ENCODE assay signal across 19 cellular contexts in genomic region chr19:19508217-19508616, GRCh38. TPM values are rescaled to one million over a fixed set of nuclear protein-coding genes. Genes with fewer than 3 reads are reported as not detected.
DNase-seq lines count a peak whose midpoint lies in the region; ATAC-seq and TF ChIP-seq lines count a peak whose summit lies in the region.
"Had no signal": no experiment of that assay in that cellular context is flagged by ENCODE, and none has a peak within 500 bp of the region (broad histone marks: within the 10 kb centered on the region; RNA-seq: fewer than 3 reads in every experiment).

No MANE protein-coding gene starts in this region.

- CTCF ChIA-PET in MCF 10A (lab: Yijun Ruan, JAX): interaction anchor here (0.6 to 4.5 kb wide), 2 partner anchors 18 to 1877 kb away, joined by 3 to 32 read pairs; no protein-coding TSS in a partner anchor

- intact Hi-C loops in MCF 10A (cut with micrococcal nuclease): no loop called here

- H3K4me3 ChIP-seq in GM23338 (no peak overlapping the region), neuronal stem cell (ENCODE audit: low read length in 2 of 2) (no peak overlapping the region)
- H3K4me3 ChIP-seq: MG63 had no signal

- no peak overlapping the region for H3K9ac ChIP-seq in neuronal stem cell (ENCODE audit: low read depth, low read length, poor library complexity)

- H3F3A ChIP-seq in GM23338 (replicated peaks; ENCODE audit: low read depth): peaks cover 28% of the 10 kb centered on the region

- no CpG with 5 or more reads among the region's 11 CpGs for WGBS in neuronal stem cell (ENCODE audit: extremely low coverage in 2 of 2, insufficient read length in 2 of 2, insufficient replicate concordance in 1 of 2), 2 donors

- H2BK15ac ChIP-seq in neuronal stem cell (ENCODE audit: low read length): no peak overlapping the region

- no TSS peak for BruUV-seq in MCF 10A (replicated peaks; lab: Mats Ljungman, UMichigan)

- no peak overlapping the region for H2BK12ac ChIP-seq in neuronal stem cell (ENCODE audit: low read length)

- no peak overlapping the region for H4K8ac ChIP-seq in neuronal stem cell (ENCODE audit: low read depth, low read length)

- H3K27me3 Mint-ChIP-seq in GM23338 (ENCODE audit: insufficient read depth, low read depth, poor library complexity) (peaks cover 22% of the 10 kb centered on the region), T-helper 17 cell (no peaks in the 10 kb centered on the region), MCF 10A (ENCODE audit: insufficient read depth, unreplicated experiment) (no peaks in the 10 kb centered on the region)

- DNase-seq in GM23338 (ENCODE audit: low spot score): no peak
- DNase-seq in T-helper 17 cell: no peak
- no peak for DNase-seq in neuronal stem cell (ENCODE audit: low spot score)
- no peak for DNase-seq in MCF 10A (ENCODE audit: unreplicated experiment)
- DNase-seq: BE2C, HCEC 1CT, Kasumi-1, MG63, NCI-H1048, NCI-H1417 treated with DMSO at 0.1 percent for 48 hours, NCI-H187, NCI-H2107, NCI-H446 treated with DMSO at 0.1 percent for 48 hours, NCI-H526 treated with DMSO at 0.1 percent for 48 hours, Right ventricle myocardium superior had no signal

- no peaks in the 10 kb centered on the region for H3K9me2 ChIP-seq in GM23338 (ENCODE audit: insufficient read depth)

- H3K36me3 ChIP-seq in GM23338 (ENCODE audit: insufficient read depth): peaks cover 4% of the 10 kb centered on the region; the same call in 1 of the 2 replicates
- H3K36me3 ChIP-seq in neuronal stem cell (replicated peaks in 1 of 2; ENCODE audit: control insufficient read depth in 2 of 2, insufficient read depth in 2 of 2, low read length in 2 of 2): peaks cover 29 to 57% of the 10 kb centered on the region in 2 donors

- peaks cover 11% of the 10 kb centered on the region for H4K20me1 ChIP-seq in GM23338 (replicated peaks; ENCODE audit: insufficient read depth)

- H3K18ac ChIP-seq in neuronal stem cell (ENCODE audit: low read length): peak overlapping the region; percentile 27

- no peak overlapping the region for H4K91ac ChIP-seq in neuronal stem cell (ENCODE audit: low read depth, low read length, poor library complexity)

- H3K23ac ChIP-seq in neuronal stem cell (ENCODE audit: low read depth, low read length, poor library complexity): no peak overlapping the region

- H3K27ac ChIP-seq in GM23338 (ENCODE audit: low read depth) (no peak overlapping the region), neuronal stem cell (replicated peaks; ENCODE audit: low read length) (no peak overlapping the region)

- H3K9me3 ChIP-seq in T-helper 17 cell (ENCODE audit: control insufficient read depth, low read length, poor library complexity, severe bottlenecking) (no peaks in the 10 kb centered on the region), neuronal stem cell (replicated peaks in 1 of 2; ENCODE audit: control insufficient read depth in 2 of 2, insufficient read depth in 1 of 2, low read depth in 1 of 2, low read length in 2 of 2) (no peaks in the 10 kb centered on the region)
- H3K9me3 ChIP-seq: BE2C, MG63 had no signal

- H3K4me3 Mint-ChIP-seq in GM23338 (no peak overlapping the region), T-helper 17 cell (no peak overlapping the region), MCF 10A (ENCODE audit: unreplicated experiment) (no peak overlapping the region)

- H3K27ac Mint-ChIP-seq in GM23338: no peak overlapping the region
- peak overlapping the region; percentile 67 for H3K27ac Mint-ChIP-seq in T-helper 17 cell
- no peak overlapping the region for H3K27ac Mint-ChIP-seq in MCF 10A (ENCODE audit: low read depth, unreplicated experiment)

- H3K4me2 ChIP-seq in GM23338 (no peak overlapping the region), neuronal stem cell (ENCODE audit: insufficient read depth, low read length, poor library complexity, severe bottlenecking) (no peak overlapping the region)

- peak; percentile 13 for ATAC-seq in GM23338
- no peak for ATAC-seq in T-helper 17 cell
- ATAC-seq in esophagus mucosa: peak; percentile 2
- ATAC-seq in GM18907 (IDR thresholded peaks at IDR 0.05; ENCODE audit: unreplicated experiment): no peak
- no peak for ATAC-seq in HG02642 (IDR thresholded peaks at IDR 0.05; ENCODE audit: poor library complexity, unreplicated experiment)
- ATAC-seq in GM18858 (IDR thresholded peaks at IDR 0.05; ENCODE audit: unreplicated experiment): no peak

- no peak overlapping the region for H2BK120ac ChIP-seq in neuronal stem cell (ENCODE audit: low read depth, low read length)

- H2AK5ac ChIP-seq in neuronal stem cell (ENCODE audit: low read depth, low read length): no peak overlapping the region

- H3K9me3 Mint-ChIP-seq in GM23338 (no peaks in the 10 kb centered on the region), MCF 10A (ENCODE audit: unreplicated experiment) (no peaks in the 10 kb centered on the region)

- H3K4me1 ChIP-seq in GM23338 (ENCODE audit: insufficient read depth): no peaks in the 10 kb centered on the region
- H3K4me1 ChIP-seq in neuronal stem cell (ENCODE audit: control insufficient read depth in 2 of 2, insufficient read depth in 1 of 2, low read depth in 1 of 2, low read length in 2 of 2): peaks cover 0 to 2% of the 10 kb centered on the region in 2 donors
- H3K4me1 ChIP-seq: BE2C had no signal

- POLR2A ChIA-PET in MCF 10A (lab: Yijun Ruan, JAX): interaction anchor here (0.7 kb wide), 1 partner anchor 8 kb away, joined by 3 read pairs; the partner anchor contains the start of gene NDUFA13

- H3K14ac ChIP-seq in neuronal stem cell (ENCODE audit: low read length): no peak overlapping the region

- TF ChIP-seq CTCF in GM23338 (conservative IDR thresholded peaks at IDR 0.05; ENCODE audit: low read depth in 2 of 2): no peak
- no peak for TF ChIP-seq CTCF in MCF 10A (IDR thresholded peaks at IDR 0.05; ENCODE audit: unreplicated experiment)

- H3K36me3 Mint-ChIP-seq in GM23338 (ENCODE audit: low read depth) (peaks cover 34% of the 10 kb centered on the region), T-helper 17 cell (ENCODE audit: low read depth) (peaks cover 2% of the 10 kb centered on the region), MCF 10A (ENCODE audit: insufficient read depth, unreplicated experiment) (peaks cover 50% of the 10 kb centered on the region)

- H3K4ac ChIP-seq in neuronal stem cell (ENCODE audit: low read length): no peak overlapping the region

- no peak overlapping the region for H2BK5ac ChIP-seq in neuronal stem cell (ENCODE audit: low read length)

- no peak overlapping the region for H2AFZ ChIP-seq in GM23338
- no peak overlapping the region for H2AFZ ChIP-seq in neuronal stem cell (ENCODE audit: low read length)

- H3K4me1 Mint-ChIP-seq in GM23338: peaks cover 16% of the 10 kb centered on the region
- H3K4me1 Mint-ChIP-seq in T-helper 17 cell: peaks cover 3% of the 10 kb centered on the region
- peaks cover 6% of the 10 kb centered on the region for H3K4me1 Mint-ChIP-seq in MCF 10A (ENCODE audit: insufficient read depth, unreplicated experiment)

- H3K27me3 ChIP-seq in GM23338 (ENCODE audit: insufficient read depth) (no peaks in the 10 kb centered on the region), neuronal stem cell (ENCODE audit: control insufficient read depth in 3 of 3, insufficient read depth in 3 of 3, low read depth in 1 of 3, low read length in 3 of 3) (no peaks in the 10 kb centered on the region)
- H3K27me3 ChIP-seq: BE2C, MG63 had no signal

- H3K79me2 ChIP-seq in GM23338 (replicated peaks; ENCODE audit: insufficient read depth): no peaks in the 10 kb centered on the region

- peaks cover 1% of the 10 kb centered on the region for H3K79me1 ChIP-seq in neuronal stem cell (ENCODE audit: low read depth, low read length)

TF ChIP-seq in GM23338, 12 proteins besides CTCF, POLR2A, EP300 and RAD21:
- TF ChIP-seq POLR2AphosphoS5 (IDR thresholded peaks at IDR 0.05; ENCODE audit: low read depth): peak; percentile 31; the same call in 1 of the 2 replicates
- TF ChIP-seq STAT1 (IDR thresholded peaks at IDR 0.05; ENCODE audit: unreplicated experiment): no peak
TF ChIP-seq in GM23338: peak in this region for 1.

RNA-seq across cellular contexts. Expression of gene TSSK6, which starts 7.1 kb away (rescaled TPM):
- total RNA-seq in GM23338 (2014; rRNA removed; shearing (Covaris generic)): 4.5 and 4.9 TPM in 2 replicates
- 0.28 and 0.63 TPM in 2 replicates for polyA plus RNA-seq in GM23338 (2016; fragmentation: Nextera tagmentation; extraction: Ambion mirVana)
- total RNA-seq in T-helper 17 cell: 1 to 10 TPM; 3.8 to 3.9 TPM
- total RNA-seq in esophagus mucosa: 1.4 TPM
- polyA plus RNA-seq in neuronal stem cell (2013, experiment 1 of 2): 2.3 TPM
- 2.2 TPM for polyA plus RNA-seq in neuronal stem cell (2013, experiment 2 of 2)
- total RNA-seq in MCF 10A (2022): 4.8 and 6.6 TPM in 2 replicates

RNA-seq across cellular contexts. Expression of gene NDUFA13, which starts 7.8 kb away (rescaled TPM):
- 37.6 and 143 TPM in 2 replicates for total RNA-seq in GM23338 (2014; rRNA removed; shearing (Covaris generic))
- 598 and 619 TPM in 2 replicates for polyA plus RNA-seq in GM23338 (2016; fragmentation: Nextera tagmentation; extraction: Ambion mirVana)
- total RNA-seq in T-helper 17 cell (100 to 1,000 TPM; 175 to 195 TPM), esophagus mucosa (314 TPM), MCF 10A (2022) (354 and 393 TPM in 2 replicates)
- 218 TPM for polyA plus RNA-seq in neuronal stem cell (2013, experiment 1 of 2)
- polyA plus RNA-seq in neuronal stem cell (2013, experiment 2 of 2): 213 TPM

RNA-seq across cellular contexts. Expression of gene YJEFN3, which starts 20.5 kb away (rescaled TPM):
- 0.85 and 3.5 TPM in 2 replicates for total RNA-seq in GM23338 (2014; rRNA removed; shearing (Covaris generic))
- polyA plus RNA-seq in GM23338 (2016; fragmentation: Nextera tagmentation; extraction: Ambion mirVana): 3.7 and 6.5 TPM in 2 replicates
- 1 to 10 TPM; 3.0 to 6.1 TPM for total RNA-seq in T-helper 17 cell
- 1.00 TPM for total RNA-seq in esophagus mucosa
- polyA plus RNA-seq in neuronal stem cell (2013, experiment 1 of 2): 10.9 TPM
- 9.9 TPM for polyA plus RNA-seq in neuronal stem cell (2013, experiment 2 of 2)
- total RNA-seq in MCF 10A (2022): 11.9 and 21.7 TPM in 2 replicates

RNA-seq across cellular contexts. Expression of gene CILP2, which starts 29.8 kb away (rescaled TPM):
- total RNA-seq in GM23338 (2014; rRNA removed; shearing (Covaris generic)): 17.0 and 21.6 TPM in 2 replicates
- 4.0 and 5.0 TPM in 2 replicates for polyA plus RNA-seq in GM23338 (2016; fragmentation: Nextera tagmentation; extraction: Ambion mirVana)
- total RNA-seq in T-helper 17 cell: under 1 TPM; 0.73 to 0.99 TPM
- total RNA-seq in esophagus mucosa: not detected
- polyA plus RNA-seq in neuronal stem cell (2013, experiment 1 of 2): 2.0 TPM
- 2.1 TPM for polyA plus RNA-seq in neuronal stem cell (2013, experiment 2 of 2)
- total RNA-seq in MCF 10A (2022): 0.12 and 0.29 TPM in 2 replicates

Comparison
In these comparisons a context has a peak if more than half of its experiments do, and no peak if none do; other contexts are left out.
1. ATAC-seq: peak in GM23338 (single experiment) and esophagus mucosa (single experiment); none in T-helper 17 cell (single experiment), GM18907 (single experiment), HG02642 (single experiment) and GM18858 (single experiment).